In the genomic region with DNA sequence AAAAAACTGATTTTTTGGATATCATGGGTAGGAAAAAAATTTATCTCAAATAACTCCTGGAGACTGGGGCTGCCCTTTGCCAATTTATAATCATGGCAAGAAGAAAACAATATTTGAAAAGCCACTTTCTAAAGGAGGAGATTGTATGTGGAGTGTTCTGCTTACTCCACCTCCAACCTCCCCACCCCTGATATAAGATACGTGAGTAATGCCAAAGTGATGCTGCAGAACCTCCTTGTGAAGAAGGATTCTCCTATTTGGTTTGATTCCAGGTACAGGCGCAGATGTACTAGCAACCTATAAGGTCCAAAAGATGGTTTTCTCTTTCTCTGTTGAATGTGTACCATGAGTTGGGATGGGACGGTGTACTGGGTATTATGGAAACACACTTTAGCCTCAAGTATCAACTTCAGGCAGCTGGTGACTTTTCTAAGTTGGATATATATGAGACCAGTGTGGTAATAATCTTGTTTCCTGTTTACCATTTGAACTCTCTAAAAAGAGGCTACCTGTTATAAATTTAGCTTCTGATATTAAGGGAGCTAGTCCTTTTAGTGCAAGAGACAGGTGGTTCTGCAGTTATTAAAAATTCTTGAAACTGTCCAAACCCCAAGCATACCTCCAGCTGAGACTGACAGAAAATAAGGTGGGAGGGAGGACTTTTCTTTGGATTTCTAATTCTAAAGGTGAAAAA, we compare ENCODE assay signal across 11 cellular contexts.
"Had no signal": no experiment of that assay in that cellular context is flagged by ENCODE, and none has a peak within 500 bp of the region (broad histone marks: within the 10 kb centered on the region; RNA-seq: fewer than 3 reads in every experiment).

No MANE protein-coding gene starts in this region.

- ATAC-seq: natural killer cell, sciatic nerve had no signal

- H3K27ac Mint-ChIP-seq: mesothelial cell of epicardium, natural killer cell had no signal

- H3K36me3 ChIP-seq: esophagus squamous epithelium had no signal

- H3K4me1 Mint-ChIP-seq: mesothelial cell of epicardium, natural killer cell, neural crest cell had no signal

- H3K36me3 Mint-ChIP-seq: mesothelial cell of epicardium, natural killer cell had no signal

- H3K4me1 ChIP-seq: esophagus squamous epithelium had no signal

- DNase-seq: effector memory CD4-positive, alpha-beta T cell; esophagus squamous epithelium; natural killer cell; posterior cingulate gyrus; stimulated activated CD4-positive, alpha-beta T cell treated with anti-CD3 and anti-CD28 coated beads, Interleukin-2, amount 100 ng/mL, for 24 hours; stimulated activated naive CD4-positive, alpha-beta T cell; trophoblast cell had no signal

- H3K27me3 ChIP-seq: esophagus squamous epithelium had no signal

- H3K4me3 Mint-ChIP-seq: mesothelial cell of epicardium, natural killer cell, neural crest cell had no signal

- H3K4me3 ChIP-seq: esophagus squamous epithelium, skin epidermis had no signal

- H3K27ac ChIP-seq: esophagus squamous epithelium, skin epidermis had no signal
